In genomic region chr1:150620919-150621318, GRCh38 we compare ENCODE assay signal across 12 cellular contexts. TPM values are rescaled to one million over a fixed set of nuclear protein-coding genes. Genes with fewer than 3 reads are reported as not detected.
DNase-seq lines count a peak whose midpoint lies in the region; ATAC-seq and TF ChIP-seq lines count a peak whose summit lies in the region.
"Had no signal": no experiment of that assay in that cellular context is flagged by ENCODE, and none has a peak within 500 bp of the region (broad histone marks: within the 10 kb centered on the region; RNA-seq: fewer than 3 reads in every experiment).

No MANE protein-coding gene starts in this region.

- no peak for DNase-seq in right cardiac atrium
- no peak for DNase-seq in cardiac septum (ENCODE audit: low spot score)
- no peak for DNase-seq in MCF 10A (ENCODE audit: unreplicated experiment)
- DNase-seq in naive thymus-derived CD4-positive, alpha-beta T cell = no peak
- DNase-seq in uterus = no peak
- no peak for DNase-seq in NCI-H2196 (lab: John Stamatoyannopoulos, UW; ENCODE audit: unreplicated experiment)
- DNase-seq in effector CD8-positive, alpha-beta T cell (lab: John Stamatoyannopoulos, UW) = no peak
- DNase-seq in SW480 (ENCODE audit: low spot score) = no peak
- DNase-seq: kidney had no signal

- H3K27me3 Mint-ChIP-seq in MCF 10A (ENCODE audit: insufficient read depth, unreplicated experiment) = no peaks in the 10 kb centered on the region
- no peaks in the 10 kb centered on the region for H3K27me3 Mint-ChIP-seq in naive thymus-derived CD4-positive, alpha-beta T cell

- peaks cover 91% of the 10 kb centered on the region for H3K36me3 Mint-ChIP-seq in MCF 10A (ENCODE audit: insufficient read depth, unreplicated experiment)
- peaks cover 15 to 49% (median 41%) of the 10 kb centered on the region in 5 donors for H3K36me3 Mint-ChIP-seq in naive thymus-derived CD4-positive, alpha-beta T cell

- peaks cover 3 to 63% (median 15%) of the 10 kb centered on the region in 3 experiments for H3K36me3 ChIP-seq in naive thymus-derived CD4-positive, alpha-beta T cell (ENCODE audit: control insufficient read depth in 2 of 3, insufficient read depth in 3 of 3, low read length in 3 of 3)
- no peaks in the 10 kb centered on the region for H3K36me3 ChIP-seq in uterus

- TF ChIP-seq POLR2A in uterus (IDR thresholded peaks at IDR 0.05) = no peak

- no peak for TF ChIP-seq CTCF in MCF 10A (IDR thresholded peaks at IDR 0.05; ENCODE audit: unreplicated experiment)
- no peak for TF ChIP-seq CTCF in uterus (IDR thresholded peaks at IDR 0.05)

- intact Hi-C loops in right cardiac atrium (cut with DNase I) (loop anchor here in 3 of 4 donors (2.0 to 10.0 kb wide), 3 partner anchors 44 to 60 kb away; partner anchors contain the start of gene MCL1 (in 2 of the 3)), cardiac septum (cut with DNase I) (loop anchor here (1.0 to 10.0 kb wide), 3 partner anchors 42 to 304 kb away; partner anchors contain the start of genes MCL1 and SETDB1), MCF 10A (cut with micrococcal nuclease) (loop anchor here (1.0 to 5.0 kb wide), 4 partner anchors 44 to 376 kb away; no protein-coding TSS in a partner anchor), uterus (cut with DNase I; ENCODE audit: low total_unique reads) (loop anchor here (5.0 kb wide), 1 partner anchor 59 kb away; no protein-coding TSS in a partner anchor)
- intact Hi-C loops in naive thymus-derived CD4-positive, alpha-beta T cell (cut with micrococcal nuclease) = loop anchor here (1.0 to 2.0 kb wide), 11 partner anchors 8 to 536 kb away; partner anchors contain the start of genes MCL1 (in 2 of the 2) and TNFAIP8L2 (in 1 of the 2)

- no peaks in the 10 kb centered on the region for H3K9me3 ChIP-seq in right cardiac atrium (ENCODE audit: control insufficient read depth, low read length)
- H3K9me3 ChIP-seq in naive thymus-derived CD4-positive, alpha-beta T cell (ENCODE audit: control insufficient read depth in 2 of 3, low read length in 3 of 3) = no peaks in the 10 kb centered on the region
- no peaks in the 10 kb centered on the region for H3K9me3 ChIP-seq in uterus
- H3K9me3 ChIP-seq: BLaER1, SJCRH30 had no signal

- peaks cover 65% of the 10 kb centered on the region for H3K4me1 Mint-ChIP-seq in MCF 10A (ENCODE audit: insufficient read depth, unreplicated experiment)
- peaks cover 20 to 69% (median 54%) of the 10 kb centered on the region in 7 donors for H3K4me1 Mint-ChIP-seq in naive thymus-derived CD4-positive, alpha-beta T cell

- BruUV-seq in MCF 10A (replicated peaks; lab: Mats Ljungman, UMichigan) = no TSS peak

- H3K9me3 Mint-ChIP-seq in MCF 10A (ENCODE audit: unreplicated experiment) = no peaks in the 10 kb centered on the region
- no peaks in the 10 kb centered on the region for H3K9me3 Mint-ChIP-seq in naive thymus-derived CD4-positive, alpha-beta T cell

- ATAC-seq in right cardiac atrium = no peak
- no peak for ATAC-seq in naive thymus-derived CD4-positive, alpha-beta T cell
- ATAC-seq: esophagus mucosa had no signal

- H3K27me3 ChIP-seq in right cardiac atrium (ENCODE audit: control insufficient read depth, insufficient read depth) (no peaks in the 10 kb centered on the region), uterus (no peaks in the 10 kb centered on the region)
- H3K27me3 ChIP-seq in naive thymus-derived CD4-positive, alpha-beta T cell (ENCODE audit: control insufficient read depth in 2 of 2, insufficient read depth in 2 of 2, low read length in 2 of 2) = no peaks in the 10 kb centered on the region
- H3K27me3 ChIP-seq: BLaER1, SJCRH30 had no signal

- POLR2A ChIA-PET in MCF 10A (lab: Yijun Ruan, JAX) = interaction anchor here (1.8 to 25.5 kb wide), 4 partner anchors 8 to 385 kb away, joined by 4 to 1125 read pairs (median 79); partner anchors contain the start of genes MCL1 and MINDY1
- POLR2A ChIA-PET in naive thymus-derived CD4-positive, alpha-beta T cell (lab: Charles Lee) = interaction anchor here (0.7 to 16.6 kb wide), 6 partner anchors 9 to 224 kb away, joined by 3 to 254 read pairs (median 4); partner anchors contain the start of genes ENSA and MCL1

- CTCF ChIA-PET in MCF 10A (lab: Yijun Ruan, JAX) = interaction anchor here (0.6 to 13.3 kb wide), 20 partner anchors 14 to 625 kb away, joined by 3 to 203 read pairs (median 3); partner anchors contain the start of gene C1orf54
- CTCF ChIA-PET in naive thymus-derived CD4-positive, alpha-beta T cell (lab: Charles Lee) = interaction anchor here (0.6 to 12.1 kb wide), 7 partner anchors 8 to 58 kb away, joined by 3 to 272 read pairs (median 4); partner anchors contain the start of gene ENSA

- H3K4me1 ChIP-seq in right cardiac atrium (ENCODE audit: control insufficient read depth, insufficient read depth, low read length) (peaks cover 5% of the 10 kb centered on the region), uterus (peaks cover 0 to 9% of the 10 kb centered on the region in 2 donors)
- H3K4me1 ChIP-seq in naive thymus-derived CD4-positive, alpha-beta T cell (ENCODE audit: control insufficient read depth in 2 of 2, insufficient read depth in 2 of 2, low read length in 2 of 2) = peaks cover 11 to 29% of the 10 kb centered on the region in 2 donors
- H3K4me1 ChIP-seq: BLaER1, SJCRH30 had no signal

- 97% methylated on average over 2 of the region's 2 CpGs for WGBS in right cardiac atrium

- H3K27ac ChIP-seq in right cardiac atrium (ENCODE audit: low read length) (peak overlapping the region; percentile 88), uterus (peak overlapping the region; percentile 45 to 80)
- H3K27ac ChIP-seq in naive thymus-derived CD4-positive, alpha-beta T cell (ENCODE audit: low read depth, low read length) = peak overlapping the region; percentile 43
- H3K27ac ChIP-seq: BLaER1, SJCRH30 had no signal

- no peak overlapping the region for H3K4me3 ChIP-seq in right cardiac atrium (ENCODE audit: low read length)
- H3K4me3 ChIP-seq in naive thymus-derived CD4-positive, alpha-beta T cell (ENCODE audit: low read length) = no peak overlapping the region
- H3K4me3 ChIP-seq in uterus = no peak overlapping the region
- H3K4me3 ChIP-seq: BLaER1, SJCRH30 had no signal

- no peak overlapping the region for H3K4me3 Mint-ChIP-seq in MCF 10A (ENCODE audit: unreplicated experiment)
- H3K4me3 Mint-ChIP-seq in naive thymus-derived CD4-positive, alpha-beta T cell = peak overlapping the region in 1 of 10 donors; percentile 55

- H3K27ac Mint-ChIP-seq in MCF 10A (ENCODE audit: low read depth, unreplicated experiment) = peak overlapping the region; percentile 33
- H3K27ac Mint-ChIP-seq in naive thymus-derived CD4-positive, alpha-beta T cell = peak overlapping the region in 8 of 9 donors; percentile 52 to 91 (median 80)

RNA-seq across cellular contexts. Expression of gene ENSA, which starts 8.5 kb away (rescaled TPM):
- 100 to 1,000 TPM; 111 to 122 (median 118) TPM for total RNA-seq in right cardiac atrium
- polyA plus RNA-seq in right cardiac atrium = 81.6 TPM
- total RNA-seq in cardiac septum = 141 TPM
- total RNA-seq in MCF 10A (2022) = 261 and 294 TPM in 2 replicates
- 100 to 1,000 TPM in 4 of 5 experiments, 10 to 100 TPM in 1; 97.2 to 178 (median 157) TPM for total RNA-seq in naive thymus-derived CD4-positive, alpha-beta T cell
- polyA plus RNA-seq in naive thymus-derived CD4-positive, alpha-beta T cell = 10 to 100 TPM; 59.4 to 60.0 TPM
- total RNA-seq in uterus = 100 to 1,000 TPM; 122 to 224 (median 130) TPM

RNA-seq across cellular contexts. Expression of gene MCL1, which starts 41.5 kb away (rescaled TPM):
- total RNA-seq in right cardiac atrium (100 to 1,000 TPM in 1 of 4 donors, 10 to 100 TPM in 3; 65.5 to 130 (median 80.2) TPM), cardiac septum (145 TPM), MCF 10A (2022) (497 and 624 TPM in 2 replicates), uterus (100 to 1,000 TPM; 125 to 266 (median 207) TPM)
- 78.7 TPM for polyA plus RNA-seq in right cardiac atrium
- total RNA-seq in naive thymus-derived CD4-positive, alpha-beta T cell = 1,000 to 10,000 TPM in 1 of 5 experiments, 100 to 1,000 TPM in 4; 302 to 1,400 (median 377) TPM
- 100 to 1,000 TPM; 171 to 172 TPM for polyA plus RNA-seq in naive thymus-derived CD4-positive, alpha-beta T cell
